10 cellular contexts compared by ENCODE assay signal in the genomic region with DNA sequence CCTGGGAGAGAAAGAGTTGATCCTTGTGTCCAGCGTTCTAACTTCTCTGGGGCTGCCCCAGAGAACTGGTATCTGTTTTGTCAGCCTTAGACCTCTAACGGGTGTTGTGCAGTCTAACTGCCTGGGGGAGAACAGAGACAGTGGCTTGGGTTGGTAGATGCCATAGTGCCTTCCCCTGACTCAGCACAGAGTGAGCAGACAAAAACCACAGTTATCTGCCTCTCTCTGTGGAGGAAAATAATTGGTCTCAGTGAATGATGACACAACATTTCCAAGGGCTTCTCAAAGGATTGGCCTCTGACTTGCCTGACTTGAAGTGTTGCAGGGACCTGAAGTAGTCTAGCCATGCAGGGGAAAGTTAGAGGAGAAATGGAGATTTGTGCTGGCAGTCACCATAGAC.
DNase-seq lines count a peak whose midpoint lies in the region; ATAC-seq and TF ChIP-seq lines count a peak whose summit lies in the region.
"Had no signal": no experiment of that assay in that cellular context is flagged by ENCODE, and none has a peak within 500 bp of the region (broad histone marks: within the 10 kb centered on the region; RNA-seq: fewer than 3 reads in every experiment).

No MANE protein-coding gene starts in this region.

- no peak overlapping the region for H3K9ac ChIP-seq in adipocyte (ENCODE audit: low read length)

- no peak overlapping the region for H3K4me3 Mint-ChIP-seq in WTC11
- H3K4me3 Mint-ChIP-seq: dendritic cell treated with granulocyte-macrophage colony-stimulating factor and Interleukin-4, amounts not matched to agents 40 ng/mL and 50 ng/mL, for 4 days had no signal

- H3K4me1 ChIP-seq in adipocyte (ENCODE audit: control insufficient read depth, insufficient read depth, low read length), result no peaks in the 10 kb centered on the region
- no peaks in the 10 kb centered on the region for H3K4me1 ChIP-seq in foreskin keratinocyte

- H3K4me1 Mint-ChIP-seq in WTC11, result no peaks in the 10 kb centered on the region

- CTCF ChIA-PET in AG04449 (lab: Yijun Ruan, JAX) (interaction anchor here (1.1 to 1.4 kb wide), 3 partner anchors 16 to 167 kb away, joined by 3 read pairs; no protein-coding TSS in a partner anchor), WTC11 (lab: Charles Lee) (no interaction called here)

- POLR2A ChIA-PET in AG04449 (lab: Yijun Ruan, JAX), result no interaction called here
- POLR2A ChIA-PET in WTC11 (lab: Charles Lee), result no interaction called here

- ATAC-seq in foreskin keratinocyte (peak; percentile 99), GM18873 (IDR thresholded peaks at IDR 0.05; ENCODE audit: low FRiP score, unreplicated experiment) (no peak), WTC11 (no peak), HG03378 (IDR thresholded peaks at IDR 0.05; ENCODE audit: unreplicated experiment) (no peak)
- ATAC-seq: mucosa of descending colon had no signal

- H3K27me3 Mint-ChIP-seq in WTC11 (ENCODE audit: low read depth), result peaks cover 9% of the 10 kb centered on the region
- H3K27me3 Mint-ChIP-seq: dendritic cell treated with granulocyte-macrophage colony-stimulating factor and Interleukin-4, amounts not matched to agents 40 ng/mL and 50 ng/mL, for 4 days had no signal

- DNase-seq in AG04449 (ENCODE audit: low read depth, low spot score), result peak; percentile 59
- peak; percentile 16 for DNase-seq in HFF-Myc (ENCODE audit: extremely low read depth, low read depth)
- DNase-seq in adipocyte (ENCODE audit: low read depth), result peak; percentile 34
- DNase-seq in foreskin keratinocyte, result peak; percentile 75 to 92
- DNase-seq in AML-193 (lab: John Stamatoyannopoulos, UW), result no peak
- DNase-seq in WTC11 (ENCODE audit: low spot score), result no peak
- DNase-seq: mucosa of descending colon had no signal

- no peak for TF ChIP-seq CTCF in AG04449 (IDR thresholded peaks at IDR 0.05; ENCODE audit: insufficient read depth, low read length, missing control alignments)
- no peak for TF ChIP-seq CTCF in HFF-Myc (IDR thresholded peaks at IDR 0.05; ENCODE audit: low read depth, low read length, missing control alignments)
- TF ChIP-seq CTCF in foreskin keratinocyte (conservative IDR thresholded peaks at IDR 0.05), result no peak
- no peak for TF ChIP-seq CTCF in WTC11 (IDR thresholded peaks at IDR 0.05)

- no peaks in the 10 kb centered on the region for H3K27me3 ChIP-seq in adipocyte (replicated peaks; ENCODE audit: control insufficient read depth, insufficient read depth, low read length)
- H3K27me3 ChIP-seq in foreskin keratinocyte, result no peaks in the 10 kb centered on the region

- H3K27ac ChIP-seq in foreskin keratinocyte, result peak overlapping the region; percentile 33

- peaks cover 21% of the 10 kb centered on the region for H3K9me3 Mint-ChIP-seq in WTC11

- H3K36me3 Mint-ChIP-seq in WTC11, result peaks cover 4% of the 10 kb centered on the region; the same call in 1 of the 2 replicates

- H3K27ac Mint-ChIP-seq in WTC11, result no peak overlapping the region
- H3K27ac Mint-ChIP-seq: dendritic cell treated with granulocyte-macrophage colony-stimulating factor and Interleukin-4, amounts not matched to agents 40 ng/mL and 50 ng/mL, for 4 days had no signal

- H3K36me3 ChIP-seq in adipocyte (ENCODE audit: control insufficient read depth, insufficient read depth, low read length, severe bottlenecking), result no peaks in the 10 kb centered on the region

- peaks cover 19% of the 10 kb centered on the region for H3K9me3 ChIP-seq in adipocyte (ENCODE audit: control insufficient read depth, low read length)

- H3K4me3 ChIP-seq in AG04449 (ENCODE audit: low read depth, low read length), result no peak overlapping the region
- no peak overlapping the region for H3K4me3 ChIP-seq in HFF-Myc (replicated peaks; ENCODE audit: low read depth, low read length)
- no peak overlapping the region for H3K4me3 ChIP-seq in adipocyte (ENCODE audit: low read length)
- H3K4me3 ChIP-seq: mucosa of descending colon had no signal

TF ChIP-seq in WTC11, 78 proteins besides CTCF, POLR2A, EP300 and RAD21:
- no peak for TF ChIP-seq ZNF232 (CRISPR knock-in tag; IDR thresholded peaks at IDR 0.05)
- no peak for TF ChIP-seq SOX15 (CRISPR knock-in tag; IDR thresholded peaks at IDR 0.05)
- no peak for TF ChIP-seq FOXJ3 (CRISPR knock-in tag; IDR thresholded peaks at IDR 0.05; ENCODE audit: borderline replicate concordance)
- TF ChIP-seq, protein P1, sequence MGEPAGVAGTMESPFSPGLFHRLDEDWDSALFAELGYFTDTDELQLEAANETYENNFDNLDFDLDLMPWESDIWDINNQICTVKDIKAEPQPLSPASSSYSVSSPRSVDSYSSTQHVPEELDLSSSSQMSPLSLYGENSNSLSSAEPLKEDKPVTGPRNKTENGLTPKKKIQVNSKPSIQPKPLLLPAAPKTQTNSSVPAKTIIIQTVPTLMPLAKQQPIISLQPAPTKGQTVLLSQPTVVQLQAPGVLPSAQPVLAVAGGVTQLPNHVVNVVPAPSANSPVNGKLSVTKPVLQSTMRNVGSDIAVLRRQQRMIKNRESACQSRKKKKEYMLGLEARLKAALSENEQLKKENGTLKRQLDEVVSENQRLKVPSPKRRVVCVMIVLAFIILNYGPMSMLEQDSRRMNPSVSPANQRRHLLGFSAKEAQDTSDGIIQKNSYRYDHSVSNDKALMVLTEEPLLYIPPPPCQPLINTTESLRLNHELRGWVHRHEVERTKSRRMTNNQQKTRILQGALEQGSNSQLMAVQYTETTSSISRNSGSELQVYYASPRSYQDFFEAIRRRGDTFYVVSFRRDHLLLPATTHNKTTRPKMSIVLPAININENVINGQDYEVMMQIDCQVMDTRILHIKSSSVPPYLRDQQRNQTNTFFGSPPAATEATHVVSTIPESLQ (CRISPR knock-in tag; IDR thresholded peaks at IDR 0.05), result no peak
- no peak for TF ChIP-seq KAT7 (CRISPR knock-in tag; IDR thresholded peaks at IDR 0.05; ENCODE audit: borderline replicate concordance)
- no peak for TF ChIP-seq ZBTB21 (CRISPR knock-in tag; IDR thresholded peaks at IDR 0.05; ENCODE audit: borderline replicate concordance)
- no peak for TF ChIP-seq EMX1 (CRISPR knock-in tag; IDR thresholded peaks at IDR 0.05)
- TF ChIP-seq RORB (CRISPR knock-in tag; IDR thresholded peaks at IDR 0.05), result no peak
- TF ChIP-seq, protein P2, sequence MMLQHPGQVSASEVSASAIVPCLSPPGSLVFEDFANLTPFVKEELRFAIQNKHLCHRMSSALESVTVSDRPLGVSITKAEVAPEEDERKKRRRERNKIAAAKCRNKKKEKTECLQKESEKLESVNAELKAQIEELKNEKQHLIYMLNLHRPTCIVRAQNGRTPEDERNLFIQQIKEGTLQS (CRISPR knock-in tag; conservative IDR thresholded peaks at IDR 0.05), result no peak
- TF ChIP-seq, protein P3, sequence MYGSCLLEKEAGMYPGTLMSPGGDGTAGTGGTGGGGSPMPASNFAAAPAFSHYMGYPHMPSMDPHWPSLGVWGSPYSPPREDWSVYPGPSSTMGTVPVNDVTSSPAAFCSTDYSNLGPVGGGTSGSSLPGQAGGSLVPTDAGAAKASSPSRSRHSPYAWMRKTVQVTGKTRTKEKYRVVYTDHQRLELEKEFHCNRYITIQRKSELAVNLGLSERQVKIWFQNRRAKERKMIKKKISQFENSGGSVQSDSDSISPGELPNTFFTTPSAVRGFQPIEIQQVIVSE (CRISPR knock-in tag; IDR thresholded peaks at IDR 0.05; ENCODE audit: borderline replicate concordance), result no peak
- TF ChIP-seq, protein P4, sequence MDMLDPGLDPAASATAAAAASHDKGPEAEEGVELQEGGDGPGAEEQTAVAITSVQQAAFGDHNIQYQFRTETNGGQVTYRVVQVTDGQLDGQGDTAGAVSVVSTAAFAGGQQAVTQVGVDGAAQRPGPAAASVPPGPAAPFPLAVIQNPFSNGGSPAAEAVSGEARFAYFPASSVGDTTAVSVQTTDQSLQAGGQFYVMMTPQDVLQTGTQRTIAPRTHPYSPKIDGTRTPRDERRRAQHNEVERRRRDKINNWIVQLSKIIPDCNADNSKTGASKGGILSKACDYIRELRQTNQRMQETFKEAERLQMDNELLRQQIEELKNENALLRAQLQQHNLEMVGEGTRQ (CRISPR knock-in tag; IDR thresholded peaks at IDR 0.05), result no peak
- TF ChIP-seq, protein P5, sequence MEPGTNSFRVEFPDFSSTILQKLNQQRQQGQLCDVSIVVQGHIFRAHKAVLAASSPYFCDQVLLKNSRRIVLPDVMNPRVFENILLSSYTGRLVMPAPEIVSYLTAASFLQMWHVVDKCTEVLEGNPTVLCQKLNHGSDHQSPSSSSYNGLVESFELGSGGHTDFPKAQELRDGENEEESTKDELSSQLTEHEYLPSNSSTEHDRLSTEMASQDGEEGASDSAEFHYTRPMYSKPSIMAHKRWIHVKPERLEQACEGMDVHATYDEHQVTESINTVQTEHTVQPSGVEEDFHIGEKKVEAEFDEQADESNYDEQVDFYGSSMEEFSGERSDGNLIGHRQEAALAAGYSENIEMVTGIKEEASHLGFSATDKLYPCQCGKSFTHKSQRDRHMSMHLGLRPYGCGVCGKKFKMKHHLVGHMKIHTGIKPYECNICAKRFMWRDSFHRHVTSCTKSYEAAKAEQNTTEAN (CRISPR knock-in tag; IDR thresholded peaks at IDR 0.05), result no peak
- no peak for TF ChIP-seq SMAD3 (CRISPR knock-in tag; IDR thresholded peaks at IDR 0.05; ENCODE audit: borderline replicate concordance)
- no peak for TF ChIP-seq CREM (CRISPR knock-in tag; IDR thresholded peaks at IDR 0.05)
- no peak for TF ChIP-seq ZNF317 (CRISPR knock-in tag; IDR thresholded peaks at IDR 0.05; ENCODE audit: borderline replicate concordance, low read depth)

Comparison
In these comparisons a context has a peak if more than half of its experiments do, and no peak if none do; other contexts are left out.
1. DNase-seq: peak in AG04449 (single experiment), HFF-Myc (single experiment), adipocyte (single experiment) and foreskin keratinocyte (2 of 2); none in AML-193 (0 of 2) and WTC11 (single experiment).